32 cellular contexts compared by ENCODE assay signal in genomic region chr4:175309041-175309440, GRCh38.
DNase-seq lines count a peak whose midpoint lies in the region; FAIRE-seq and TF ChIP-seq lines count a peak whose summit lies in the region.
"Had no signal": no experiment of that assay in that cellular context is flagged by ENCODE, and none has a peak within 500 bp of the region (broad histone marks: within the 10 kb centered on the region; RNA-seq: fewer than 3 reads in every experiment).

No MANE protein-coding gene starts in this region.

- H3K36me3 Mint-ChIP-seq in HFFc6 (ENCODE audit: low read depth) (no peaks in the 10 kb centered on the region), glutamatergic neuron (ENCODE audit: unreplicated experiment) (no peaks in the 10 kb centered on the region)
- H3K36me3 Mint-ChIP-seq: activated naive CD4-positive, alpha-beta T cell treated with anti-CD3 and anti-CD28 coated beads, Interleukin-2, amount 50 U/mL, for 24 hours; naive thymus-derived CD8-positive, alpha-beta T cell had no signal

- no peaks in the 10 kb centered on the region for H3K27me3 ChIP-seq in bronchial epithelial cell (ENCODE audit: control insufficient read depth, insufficient read depth, low read length)
- H3K27me3 ChIP-seq: BLaER1, foreskin keratinocyte, MG63, SJCRH30, transverse colon had no signal

- H3K36me3 ChIP-seq in bronchial epithelial cell (ENCODE audit: control insufficient read depth, insufficient read depth, low read length), result no peaks in the 10 kb centered on the region
- H3K36me3 ChIP-seq: BLaER1, MG63, SJCRH30, transverse colon, WERI-Rb-1 had no signal

- H3K4me3 Mint-ChIP-seq in HFFc6, result 0 out of 2 replicates have a peak overlapping the region, but pooled peaks have one; percentile 2
- H3K4me3 Mint-ChIP-seq in glutamatergic neuron (ENCODE audit: unreplicated experiment), result no peak overlapping the region
- H3K4me3 Mint-ChIP-seq: activated naive CD4-positive, alpha-beta T cell treated with anti-CD3 and anti-CD28 coated beads, Interleukin-2, amount 50 U/mL, for 24 hours; naive thymus-derived CD8-positive, alpha-beta T cell had no signal

- no peak for TF ChIP-seq CTCF in HFFc6 (IDR thresholded peaks at IDR 0.05)
- TF ChIP-seq CTCF in bronchial epithelial cell (IDR thresholded peaks at IDR 0.05; ENCODE audit: insufficient read depth, low read length, severe bottlenecking), result no peak
- no peak for TF ChIP-seq CTCF in glutamatergic neuron (IDR thresholded peaks at IDR 0.05; ENCODE audit: partially characterized antibody, unreplicated experiment)

- H3K27me3 Mint-ChIP-seq in HFFc6 (ENCODE audit: insufficient read depth) (peaks cover 3% of the 10 kb centered on the region), glutamatergic neuron (ENCODE audit: unreplicated experiment) (no peaks in the 10 kb centered on the region)
- H3K27me3 Mint-ChIP-seq: activated naive CD4-positive, alpha-beta T cell treated with anti-CD3 and anti-CD28 coated beads, Interleukin-2, amount 50 U/mL, for 24 hours had no signal

- FAIRE-seq in bronchial epithelial cell (lab: Jason Lieb, UNC), result no peak
- FAIRE-seq: GM12878 had no signal

- no peak overlapping the region for H3K4me3 ChIP-seq in bronchial epithelial cell (ENCODE audit: low read depth, low read length)
- H3K4me3 ChIP-seq: BLaER1, GM12878, lung, MG63, psoas muscle, SJCRH30, transverse colon had no signal

- H3K27ac Mint-ChIP-seq in HFFc6 (peak overlapping the region; percentile 20; the same call in 1 of the 2 replicates), glutamatergic neuron (ENCODE audit: unreplicated experiment) (no peak overlapping the region)
- H3K27ac Mint-ChIP-seq: activated naive CD4-positive, alpha-beta T cell treated with anti-CD3 and anti-CD28 coated beads, Interleukin-2, amount 50 U/mL, for 24 hours; activated T-helper 2 cell treated with anti-CD3 and anti-CD28 coated beads, Interferon-gamma antibody, Interleukin-2, Interleukin-4, amounts not matched to agents 10 μg/mL and 5 μg/mL and 100 μg/mL, durations not matched to agents 14 hours and 24 hours and 36 hours; naive thymus-derived CD8-positive, alpha-beta T cell had no signal

- DNase-seq in HFFc6, result no peak
- DNase-seq in OCI-M1 (lab: John Stamatoyannopoulos, UW), result peak; percentile 54
- peak; percentile 20 for DNase-seq in bronchial epithelial cell (ENCODE audit: low read depth)
- peak; percentile 23 for DNase-seq in renal cortical epithelial cell (ENCODE audit: low read depth)
- DNase-seq in glutamatergic neuron, result no peak
- DNase-seq in GOT3 (lab: John Stamatoyannopoulos, UW), result no peak
- no peak for DNase-seq in NCI-H524 (lab: John Stamatoyannopoulos, UW)
- DNase-seq: activated CD4-positive, alpha-beta T cell treated with anti-CD3 and anti-CD28 coated beads for 4 hours; activated T-cell treated with anti-CD3 and anti-CD28 coated beads for 4 hours; anterior cingulate cortex; caudate nucleus; cortex of kidney; KBM-7; naive thymus-derived CD8-positive, alpha-beta T cell; NCI-H1105; NCI-H187 treated with DMSO at 0.1 percent for 48 hours; NCI-H2171 treated with DMSO at 0.1 percent for 48 hours; NCI-H510A treated with DMSO at 0.1 percent for 48 hours; nucleus accumbens; psoas muscle; SJCRH30; stimulated activated CD4-positive, alpha-beta T cell treated with anti-CD3 and anti-CD28 coated beads, Interleukin-4, amount 100 ng/mL, for 24 hours; T-helper 9 cell; transverse colon; WERI-Rb-1 had no signal

- H3K4me1 Mint-ChIP-seq in HFFc6 (ENCODE audit: low read depth) (peaks cover 18% of the 10 kb centered on the region), glutamatergic neuron (ENCODE audit: low read depth, unreplicated experiment) (peaks cover 6% of the 10 kb centered on the region)
- H3K4me1 Mint-ChIP-seq: activated naive CD4-positive, alpha-beta T cell treated with anti-CD3 and anti-CD28 coated beads, Interleukin-2, amount 50 U/mL, for 24 hours; naive thymus-derived CD8-positive, alpha-beta T cell had no signal

- H3K9me3 Mint-ChIP-seq in HFFc6 (no peaks in the 10 kb centered on the region; the same call in 1 of the 2 replicates), glutamatergic neuron (ENCODE audit: unreplicated experiment) (no peaks in the 10 kb centered on the region)
- H3K9me3 Mint-ChIP-seq: activated naive CD4-positive, alpha-beta T cell treated with anti-CD3 and anti-CD28 coated beads, Interleukin-2, amount 50 U/mL, for 24 hours; activated T-helper 2 cell treated with anti-CD3 and anti-CD28 coated beads, Interferon-gamma antibody, Interleukin-2, Interleukin-4, amounts not matched to agents 10 μg/mL and 5 μg/mL and 100 μg/mL, durations not matched to agents 14 hours and 24 hours and 36 hours had no signal

Comparison
In these comparisons a context has a peak if more than half of its experiments do, and no peak if none do; other contexts are left out.
1. DNase-seq: peak in OCI-M1 (single experiment), bronchial epithelial cell (single experiment) and renal cortical epithelial cell (single experiment); none in HFFc6 (single experiment), glutamatergic neuron (single experiment), GOT3 (single experiment) and NCI-H524 (0 of 2).